ENCODE assay signal across 21 cellular contexts in genomic region chr17:57210224-57210553, GRCh38. TPM values are rescaled to one million over a fixed set of nuclear protein-coding genes. Genes with fewer than 3 reads are reported as not detected.
DNase-seq lines count a peak whose midpoint lies in the region; ATAC-seq and TF ChIP-seq lines count a peak whose summit lies in the region.
"Had no signal": no experiment of that assay in that cellular context is flagged by ENCODE, and none has a peak within 500 bp of the region (broad histone marks: within the 10 kb centered on the region; RNA-seq: fewer than 3 reads in every experiment).

No MANE protein-coding gene starts in this region.

- H3K4me1 ChIP-seq in skeletal muscle satellite cell (ENCODE audit: control insufficient read depth, insufficient read depth, low read length) (peaks cover 33% of the 10 kb centered on the region), left ventricle myocardium inferior (no peaks in the 10 kb centered on the region)

- TF ChIP-seq CTCF in left ventricle myocardium inferior (IDR thresholded peaks at IDR 0.05; ENCODE audit: borderline replicate concordance), result no peak

- H3K4me3 ChIP-seq in skeletal muscle satellite cell (ENCODE audit: low read length) (no peak overlapping the region), left ventricle myocardium inferior (no peak overlapping the region)
- H3K4me3 ChIP-seq: SK-N-MC had no signal

- H3K9me3 ChIP-seq in skeletal muscle satellite cell (replicated peaks; ENCODE audit: low read length) (peaks cover 4% of the 10 kb centered on the region), left ventricle myocardium inferior (replicated peaks) (peaks cover 27% of the 10 kb centered on the region)

- peak; percentile 83 for DNase-seq in HCEC 1CT
- peak; percentile 45 for DNase-seq in RKO (ENCODE audit: low spot score)
- DNase-seq in epithelial cell of prostate (ENCODE audit: low read depth, low spot score), result no peak
- DNase-seq in left ventricle myocardium inferior, result no peak
- DNase-seq: activated CD4-positive, alpha-beta memory T cell treated with anti-CD3 and anti-CD28 coated beads, Interleukin-2, amount 10 ng/mL, durations not matched to agents 7 days and 5 days; activated CD4-positive, CD25-positive, alpha-beta regulatory T cell; activated naive CD4-positive, alpha-beta T cell treated with Interleukin-2 at 50 U/mL for 16 hours; COR-L47; left ventricle myocardium superior; MM.1S; NCI-H1436; NCI-H2171; nephron progenitor cell; OCI-M1; stimulated activated CD4-positive, alpha-beta T cell treated with anti-CD3 and anti-CD28 coated beads, Interleukin-2, amount 100 ng/mL, for 24 hours; stimulated activated naive CD4-positive, alpha-beta T cell treated with Interleukin-2 at 50 U/mL for 16 hours; T-helper 9 cell had no signal

- peak overlapping the region; percentile 65 for H3K27ac ChIP-seq in epithelial cell of prostate
- no peak overlapping the region for H3K27ac ChIP-seq in left ventricle myocardium inferior (replicated peaks)
- H3K27ac ChIP-seq: SK-N-MC had no signal

- H3K36me3 ChIP-seq in skeletal muscle satellite cell (ENCODE audit: insufficient read depth, low read length) (no peaks in the 10 kb centered on the region), left ventricle myocardium inferior (no peaks in the 10 kb centered on the region)

- peak overlapping the region; percentile 56 for H3K9ac ChIP-seq in skeletal muscle satellite cell (ENCODE audit: low read depth, low read length)

- peak overlapping the region; percentile 37 for H3K4me2 ChIP-seq in skeletal muscle satellite cell (ENCODE audit: low read length)

- H3K27me3 ChIP-seq in skeletal muscle satellite cell (ENCODE audit: control insufficient read depth, insufficient read depth, low read length), result no peaks in the 10 kb centered on the region
- H3K27me3 ChIP-seq in left ventricle myocardium inferior (ENCODE audit: low read depth), result no peaks in the 10 kb centered on the region

- ATAC-seq in HG02981 (IDR thresholded peaks at IDR 0.05; ENCODE audit: unreplicated experiment), result no peak
- no peak for ATAC-seq in GM18858 (IDR thresholded peaks at IDR 0.05; ENCODE audit: unreplicated experiment)
- ATAC-seq: left ventricle myocardium superior had no signal

- intact Hi-C loops in left ventricle myocardium inferior (cut with micrococcal nuclease), result no loop called here

RNA-seq across cellular contexts. Expression of gene MSI2, which starts 46.1 kb away (rescaled TPM):
- total RNA-seq in skeletal muscle satellite cell (2012; rRNA removed), result 17.7 and 18.1 TPM in 2 replicates
- 118 TPM for total RNA-seq in left ventricle myocardium inferior

Comparison
In these comparisons a context has a peak if more than half of its experiments do, and no peak if none do; other contexts are left out.
1. DNase-seq: peak in HCEC 1CT (single experiment) and RKO (single experiment); none in epithelial cell of prostate (single experiment) and left ventricle myocardium inferior (single experiment).